In genomic region chr2:47299555-47299954, GRCh38 we compare ENCODE assay signal across 13 cellular contexts.
DNase-seq lines count a peak whose midpoint lies in the region; ATAC-seq and TF ChIP-seq lines count a peak whose summit lies in the region.
"Had no signal": no experiment of that assay in that cellular context is flagged by ENCODE, and none has a peak within 500 bp of the region (broad histone marks: within the 10 kb centered on the region; RNA-seq: fewer than 3 reads in every experiment).

No MANE protein-coding gene starts in this region.

- no peaks in the 10 kb centered on the region for H3K9me3 Mint-ChIP-seq in Caco-2 (ENCODE audit: unreplicated experiment)
- H3K9me3 Mint-ChIP-seq: brain; T-helper 1 cell treated with Interleukin-12 subunit alpha and Interleukin-12 subunit beta and Interleukin-4 antibody, amounts not matched to agents 30 μg/mL and 1 μg/mL, for 36 hours had no signal

- H3K27ac ChIP-seq in gastrocnemius medialis (peak overlapping the region; percentile 74 to 79 (median 79)), WERI-Rb-1 (no peak overlapping the region)

- H3K4me3 ChIP-seq in gastrocnemius medialis (no peak overlapping the region), Caco-2 (ENCODE audit: low read depth, low read length) (no peak overlapping the region), WERI-Rb-1 (ENCODE audit: low read depth, low read length) (no peak overlapping the region)

- ATAC-seq in gastrocnemius medialis, result peak; percentile 68 to 84
- no peak for ATAC-seq in GM19023 (IDR thresholded peaks at IDR 0.05; ENCODE audit: unreplicated experiment)
- ATAC-seq: right cardiac atrium had no signal

- CTCF ChIA-PET in Caco-2 (lab: Charles Lee), result no interaction called here

- peaks cover 24 to 36% of the 10 kb centered on the region in 2 donors for H3K4me1 ChIP-seq in gastrocnemius medialis
- peaks cover 74% of the 10 kb centered on the region for H3K4me1 ChIP-seq in Caco-2

- H3K9me3 ChIP-seq in gastrocnemius medialis (no peaks in the 10 kb centered on the region), Caco-2 (no peaks in the 10 kb centered on the region), WERI-Rb-1 (ENCODE audit: severe bottlenecking) (peaks cover 2% of the 10 kb centered on the region)

- H3K27me3 ChIP-seq in gastrocnemius medialis, result no peaks in the 10 kb centered on the region
- no peaks in the 10 kb centered on the region for H3K27me3 ChIP-seq in Caco-2 (replicated peaks; ENCODE audit: control insufficient read depth, insufficient read depth, low read length)
- H3K27me3 ChIP-seq in WERI-Rb-1 (ENCODE audit: insufficient read depth, low read depth, severe bottlenecking), result no peaks in the 10 kb centered on the region

- no peak overlapping the region for H3K4me3 Mint-ChIP-seq in Caco-2 (ENCODE audit: unreplicated experiment)
- H3K4me3 Mint-ChIP-seq: brain; T-helper 1 cell treated with Interleukin-12 subunit alpha and Interleukin-12 subunit beta and Interleukin-4 antibody, amounts not matched to agents 30 μg/mL and 1 μg/mL, for 36 hours had no signal

- in situ Hi-C loops in gastrocnemius medialis (cut with MboI; ENCODE audit: low sequenced_read_pairs in 4 of 4), result no loop called here

- peaks cover 51% of the 10 kb centered on the region for H3K4me1 Mint-ChIP-seq in Caco-2 (ENCODE audit: low read depth, unreplicated experiment)

- H3K36me3 Mint-ChIP-seq in Caco-2 (ENCODE audit: insufficient read depth, unreplicated experiment), result no peaks in the 10 kb centered on the region

- no peak for TF ChIP-seq POLR2A in erythroblast (IDR thresholded peaks at IDR 0.05; ENCODE audit: low read length)
- no peak for TF ChIP-seq POLR2A in gastrocnemius medialis (IDR thresholded peaks at IDR 0.05)

- TF ChIP-seq CTCF in gastrocnemius medialis (IDR thresholded peaks at IDR 0.05 in 4 of 5, conservative IDR thresholded peaks at IDR 0.05 in 1 of 5) (peak in 1 of 5 experiments; percentile 12), Caco-2 (IDR thresholded peaks at IDR 0.05; ENCODE audit: insufficient read depth in 1 of 2, low read depth in 1 of 2, low read length in 1 of 2, severe bottlenecking in 1 of 2, unreplicated experiment in 1 of 2) (no peak), WERI-Rb-1 (IDR thresholded peaks at IDR 0.05; ENCODE audit: low read depth, low read length) (no peak)

- no TSS peak for BruUV-seq in Caco-2 (replicated peaks; lab: Mats Ljungman, UMichigan)

- no peaks in the 10 kb centered on the region for H3K27me3 Mint-ChIP-seq in Caco-2 (ENCODE audit: insufficient read depth, unreplicated experiment)

- DNase-seq in ELR (ENCODE audit: low read depth), result peak; percentile 88
- peak; percentile 40 for DNase-seq in OCI-M1 (lab: John Stamatoyannopoulos, UW)
- DNase-seq in erythroblast (lab: John Stamatoyannopoulos, UW), result peak; percentile 49 to 52
- DNase-seq in gastrocnemius medialis, result peak; percentile 57 to 69
- no peak for DNase-seq in Caco-2
- DNase-seq in activated CD4-positive, alpha-beta T cell treated with anti-CD3 and anti-CD28 coated beads, Interleukin-2, amount 50 U/mL, for 1 hour, result no peak
- DNase-seq in WERI-Rb-1, result no peak
- DNase-seq: activated CD8-positive, alpha-beta memory T cell treated with anti-CD3 and anti-CD28 coated beads, Interleukin-2, amount 50 U/mL, for 4 hours; DND-41; right cardiac atrium had no signal

- intact Hi-C loops in gastrocnemius medialis (cut with DNase I; ENCODE audit: low total_unique reads), result no loop called here
- intact Hi-C loops in Caco-2 (cut with micrococcal nuclease; ENCODE audit: unreplicated experiment), result no loop called here

- H3K36me3 ChIP-seq in gastrocnemius medialis, result no peaks in the 10 kb centered on the region
- no peaks in the 10 kb centered on the region for H3K36me3 ChIP-seq in Caco-2 (ENCODE audit: control insufficient read depth, insufficient read depth, low read length)
- H3K36me3 ChIP-seq in WERI-Rb-1, result no peaks in the 10 kb centered on the region

- POLR2A ChIA-PET in Caco-2 (lab: Charles Lee), result no interaction called here

- no peak overlapping the region for H3K27ac Mint-ChIP-seq in Caco-2 (ENCODE audit: unreplicated experiment)
- H3K27ac Mint-ChIP-seq: T-helper 1 cell treated with Interleukin-12 subunit alpha and Interleukin-12 subunit beta and Interleukin-4 antibody, amounts not matched to agents 30 μg/mL and 1 μg/mL, for 36 hours had no signal

Comparison
In these comparisons a context has a peak if more than half of its experiments do, and no peak if none do; other contexts are left out.
1. DNase-seq: peak in ELR (single experiment), OCI-M1 (single experiment), erythroblast (2 of 2) and gastrocnemius medialis (2 of 2); none in Caco-2 (0 of 2), activated CD4-positive, alpha-beta T cell treated with anti-CD3 and anti-CD28 coated beads, Interleukin-2, amount 50 U/mL, for 1 hour (single experiment) and WERI-Rb-1 (single experiment).